2 cellular contexts compared by ENCODE assay signal in the genomic region with DNA sequence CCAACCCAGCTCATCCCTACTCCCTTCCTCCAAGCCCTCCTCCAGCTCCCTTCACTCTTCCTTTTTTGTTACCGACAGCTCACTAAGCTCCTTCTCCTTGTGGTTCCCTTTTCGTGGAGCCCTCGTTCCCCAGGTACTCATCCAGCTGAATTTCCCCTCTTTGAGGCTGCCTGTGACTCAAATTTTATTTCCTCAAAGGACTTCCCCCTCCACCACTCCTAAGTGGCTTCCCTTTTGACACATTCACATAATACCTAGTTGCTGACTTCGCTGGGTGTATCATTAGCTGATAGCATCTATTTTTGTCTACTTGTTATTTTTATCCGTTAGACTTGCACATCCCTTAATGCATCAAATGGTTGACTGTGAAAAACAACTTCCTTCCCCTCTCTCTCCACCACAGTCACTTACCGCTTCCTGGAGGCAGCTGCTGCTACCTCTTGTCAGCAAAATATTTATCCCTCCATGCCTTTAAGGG.
TF ChIP-seq lines count a peak whose summit lies in the region.

No MANE protein-coding gene starts in this region.

TF ChIP-seq in liver, 16 proteins besides CTCF, POLR2A, EP300 and RAD21:
- peak; percentile 11 for TF ChIP-seq NR2F2 (IDR thresholded peaks at IDR 0.05)
- TF ChIP-seq, protein P1, sequence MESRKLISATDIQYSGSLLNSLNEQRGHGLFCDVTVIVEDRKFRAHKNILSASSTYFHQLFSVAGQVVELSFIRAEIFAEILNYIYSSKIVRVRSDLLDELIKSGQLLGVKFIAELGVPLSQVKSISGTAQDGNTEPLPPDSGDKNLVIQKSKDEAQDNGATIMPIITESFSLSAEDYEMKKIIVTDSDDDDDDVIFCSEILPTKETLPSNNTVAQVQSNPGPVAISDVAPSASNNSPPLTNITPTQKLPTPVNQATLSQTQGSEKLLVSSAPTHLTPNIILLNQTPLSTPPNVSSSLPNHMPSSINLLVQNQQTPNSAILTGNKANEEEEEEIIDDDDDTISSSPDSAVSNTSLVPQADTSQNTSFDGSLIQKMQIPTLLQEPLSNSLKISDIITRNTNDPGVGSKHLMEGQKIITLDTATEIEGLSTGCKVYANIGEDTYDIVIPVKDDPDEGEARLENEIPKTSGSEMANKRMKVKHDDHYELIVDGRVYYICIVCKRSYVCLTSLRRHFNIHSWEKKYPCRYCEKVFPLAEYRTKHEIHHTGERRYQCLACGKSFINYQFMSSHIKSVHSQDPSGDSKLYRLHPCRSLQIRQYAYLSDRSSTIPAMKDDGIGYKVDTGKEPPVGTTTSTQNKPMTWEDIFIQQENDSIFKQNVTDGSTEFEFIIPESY (IDR thresholded peaks at IDR 0.05): no peak

TF ChIP-seq in HepG2, 621 proteins besides CTCF, POLR2A, EP300 and RAD21:
- TF ChIP-seq ZNF136 (CRISPR knock-in tag; IDR thresholded peaks at IDR 0.05; ENCODE audit: low read depth) (no peak), NR2F2 (IDR thresholded peaks at IDR 0.05; ENCODE audit: borderline replicate concordance, low read depth) (no peak), ZNF792 (CRISPR knock-in tag; IDR thresholded peaks at IDR 0.05) (no peak), PHF8 (CRISPR knock-in tag; IDR thresholded peaks at IDR 0.05) (no peak)
